Comparison of ENCODE assay signal across 8 cellular contexts in genomic region chr14:31420319-31421081, GRCh38. TPM values are rescaled to one million over a fixed set of nuclear protein-coding genes. Genes with fewer than 3 reads are reported as not detected.
DNase-seq lines count a peak whose midpoint lies in the region; ATAC-seq and TF ChIP-seq lines count a peak whose summit lies in the region.

TSS of gene HEATR5A (minus strand) at chr14:31420550. CDS start at chr14:31402975, 17,575 bp downstream.

- H3K36me3 ChIP-seq in PC-9 (ENCODE audit: low read depth) = no peaks in the 10 kb centered on the region
- no peaks in the 10 kb centered on the region for H3K36me3 ChIP-seq in muscle layer of colon (ENCODE audit: insufficient read depth, low read length)

- peak within 1 kb of the TSS; percentile 85 for H2AFZ ChIP-seq in PC-9

- in situ Hi-C loops in KBM-7 (cut with MboI; ENCODE audit: low pct_unique_long_range_greater_than_20kb, low sequenced_read_pairs) = no loop called here

- peak within 1 kb of the TSS; percentile 96 for H3K27ac Mint-ChIP-seq in activated T-cell treated with anti-CD3 and anti-CD28 coated beads, Interleukin-2, amount 50 U/mL, for 24 hours

- POLR2A ChIA-PET in PC-9 (lab: Charles Lee; ENCODE audit: unreplicated experiment) = interaction anchor here (0.6 to 0.7 kb wide), 7 partner anchors 33 to 1221 kb away, joined by 3 to 7 read pairs (median 4); partner anchors contain the start of gene ARHGAP5

- peak within 1 kb of the TSS; percentile 91 for H3K4me3 ChIP-seq in PC-9
- H3K4me3 ChIP-seq in muscle layer of colon (ENCODE audit: low read depth in 1 of 2, low read length in 2 of 2) = peak within 1 kb of the TSS; percentile 88 to 98

- H3K9me3 ChIP-seq in PC-9 (ENCODE audit: insufficient read depth, low read depth) (no peaks in the 10 kb centered on the region), muscle layer of colon (ENCODE audit: low read length) (no peaks in the 10 kb centered on the region)

- no peaks in the 10 kb centered on the region for H3K27me3 Mint-ChIP-seq in activated T-cell treated with anti-CD3 and anti-CD28 coated beads, Interleukin-2, amount 50 U/mL, for 24 hours

- CTCF ChIA-PET in PC-9 (lab: Charles Lee) = interaction anchor here (0.5 kb wide), 1 partner anchor 37 kb away, joined by 3 read pairs; no protein-coding TSS in a partner anchor

- intact Hi-C loops in PC-9 (cut with micrococcal nuclease; ENCODE audit: unreplicated experiment) = no loop called here

- TF ChIP-seq CTCF in PC-9 (conservative IDR thresholded peaks at IDR 0.05) = no peak; the same call in 1 of the 2 replicates

- H3K4me2 ChIP-seq in PC-9 = peak within 1 kb of the TSS; percentile 89

- H3K27me3 ChIP-seq in PC-9 (ENCODE audit: insufficient read depth, low read depth) (no peaks in the 10 kb centered on the region), muscle layer of colon (ENCODE audit: control insufficient read depth in 1 of 2, insufficient read depth in 2 of 2, low read length in 2 of 2) (no peaks in the 10 kb centered on the region)

- peak; percentile 96 for ATAC-seq in GM21723 (IDR thresholded peaks at IDR 0.05; ENCODE audit: unreplicated experiment)
- ATAC-seq in esophagus mucosa = peak; percentile 98

- H3K4me3 Mint-ChIP-seq in activated T-cell treated with anti-CD3 and anti-CD28 coated beads, Interleukin-2, amount 50 U/mL, for 24 hours = peak within 1 kb of the TSS; percentile 92

- H3K27ac ChIP-seq in PC-9 = peak within 1 kb of the TSS; percentile 64
- peak within 1 kb of the TSS; percentile 88 for H3K27ac ChIP-seq in muscle layer of colon (ENCODE audit: low read depth, low read length)

- peaks cover 14% of the 10 kb centered on the region; the same call in 1 of the 2 replicates for H3F3A ChIP-seq in PC-9 (ENCODE audit: insufficient read depth, low read depth)

- H3K79me2 ChIP-seq in PC-9 (ENCODE audit: low read depth) = peaks cover 25% of the 10 kb centered on the region

- no peaks in the 10 kb centered on the region for H4K20me1 ChIP-seq in PC-9 (ENCODE audit: insufficient read depth)

- peaks cover 2% of the 10 kb centered on the region for H3K36me3 Mint-ChIP-seq in activated T-cell treated with anti-CD3 and anti-CD28 coated beads, Interleukin-2, amount 50 U/mL, for 24 hours (ENCODE audit: low read depth)

- BruUV-seq in PC-9 (replicated peaks; lab: Mats Ljungman, UMichigan) = no TSS peak

- no peaks in the 10 kb centered on the region for H3K9me3 Mint-ChIP-seq in activated T-cell treated with anti-CD3 and anti-CD28 coated beads, Interleukin-2, amount 50 U/mL, for 24 hours

- peak; percentile 97 for DNase-seq in DMS79 treated with DMSO at 0.1 percent for 48 hours (lab: John Stamatoyannopoulos, UW)
- DNase-seq in KBM-7 = peak; percentile 94
- peak; percentile 70 to 92 for DNase-seq in PC-9
- DNase-seq in activated T-cell treated with anti-CD3 and anti-CD28 coated beads, Interleukin-2, amount 50 U/mL, for 24 hours = peak; percentile 95
- peak; percentile 85 to 90 for DNase-seq in stimulated activated CD8-positive, alpha-beta memory T cell treated with anti-CD3 and anti-CD28 coated beads, Interleukin-7, amount 100 ng/mL, for 1 hour (ENCODE audit: low read depth in 2 of 2)

- H3K9ac ChIP-seq in muscle layer of colon (ENCODE audit: low read length) = peak within 1 kb of the TSS; percentile 28

- H3K9me2 ChIP-seq in PC-9 (ENCODE audit: insufficient read depth) = no peaks in the 10 kb centered on the region

- peaks cover 26% of the 10 kb centered on the region for H3K4me1 Mint-ChIP-seq in activated T-cell treated with anti-CD3 and anti-CD28 coated beads, Interleukin-2, amount 50 U/mL, for 24 hours (ENCODE audit: low read depth)

- H3K4me1 ChIP-seq in PC-9 (replicated peaks; ENCODE audit: insufficient read depth) (no peaks in the 10 kb centered on the region; the same call in 1 of the 2 replicates), muscle layer of colon (ENCODE audit: insufficient read depth, low read length) (peaks cover 16% of the 10 kb centered on the region)

RNA-seq across cellular contexts. Expression of gene HEATR5A, which starts in this region (rescaled TPM):
- total RNA-seq in PC-9 (2021) = 18.1 and 25.7 TPM in 2 replicates
- 25.8 TPM for total RNA-seq in esophagus mucosa

Comparison
In these comparisons a context has a peak if more than half of its experiments do, and no peak if none do; other contexts are left out.
1. Peak in every context shown above with its lines: DNase-seq, ATAC-seq, H3K4me3 ChIP-seq and H3K27ac ChIP-seq.